Comparison of ENCODE assay signal across 23 cellular contexts in the genomic region with DNA sequence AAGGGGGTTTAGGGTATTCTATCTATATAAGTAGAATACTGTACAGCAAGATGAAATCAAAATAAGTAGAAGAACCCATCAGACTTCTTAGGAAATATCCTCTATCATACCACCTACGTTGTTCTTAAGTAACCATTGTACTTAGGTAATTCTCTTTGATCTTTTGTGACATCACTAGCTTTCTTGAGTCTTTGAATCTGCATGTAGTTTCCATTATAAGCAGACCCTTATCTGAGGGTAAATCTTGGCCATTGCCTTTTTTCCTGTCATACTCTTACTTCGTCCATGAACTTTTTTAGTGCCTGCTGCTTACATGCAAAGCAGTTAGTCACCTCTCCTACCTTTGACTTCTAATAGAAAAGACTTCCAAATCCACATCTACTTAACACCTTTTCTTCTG. TPM values are rescaled to one million over a fixed set of nuclear protein-coding genes. Genes with fewer than 3 reads are reported as not detected.
DNase-seq lines count a peak whose midpoint lies in the region; ATAC-seq and TF ChIP-seq lines count a peak whose summit lies in the region.
"Had no signal": no experiment of that assay in that cellular context is flagged by ENCODE, and none has a peak within 500 bp of the region (broad histone marks: within the 10 kb centered on the region; RNA-seq: fewer than 3 reads in every experiment).

No MANE protein-coding gene starts in this region.

- no peaks in the 10 kb centered on the region for H3K9me3 Mint-ChIP-seq in CD4-positive, alpha-beta T cell
- no peaks in the 10 kb centered on the region for H3K9me3 Mint-ChIP-seq in GM23338
- no peaks in the 10 kb centered on the region for H3K9me3 Mint-ChIP-seq in activated naive CD8-positive, alpha-beta T cell treated with anti-CD3 and anti-CD28 coated beads for 36 hours
- no peaks in the 10 kb centered on the region for H3K9me3 Mint-ChIP-seq in naive thymus-derived CD8-positive, alpha-beta T cell
- H3K9me3 Mint-ChIP-seq: CD14-positive monocyte; dendritic cell treated with granulocyte-macrophage colony-stimulating factor and Interleukin-4, amounts not matched to agents 40 ng/mL and 50 ng/mL, for 4 days; nephron had no signal

- TF ChIP-seq CTCF in CD4-positive, alpha-beta T cell (IDR thresholded peaks at IDR 0.05) = no peak
- TF ChIP-seq CTCF in GM23338 (conservative IDR thresholded peaks at IDR 0.05; ENCODE audit: low read depth in 2 of 2) = no peak

- no peaks in the 10 kb centered on the region for H3K27me3 Mint-ChIP-seq in CD4-positive, alpha-beta T cell
- peaks cover 3% of the 10 kb centered on the region for H3K27me3 Mint-ChIP-seq in GM23338 (ENCODE audit: insufficient read depth, low read depth, poor library complexity)
- H3K27me3 Mint-ChIP-seq in activated naive CD8-positive, alpha-beta T cell treated with anti-CD3 and anti-CD28 coated beads for 36 hours = no peaks in the 10 kb centered on the region
- H3K27me3 Mint-ChIP-seq in naive thymus-derived CD8-positive, alpha-beta T cell = no peaks in the 10 kb centered on the region
- H3K27me3 Mint-ChIP-seq: dendritic cell treated with granulocyte-macrophage colony-stimulating factor and Interleukin-4, amounts not matched to agents 40 ng/mL and 50 ng/mL, for 4 days had no signal

- DNase-seq in CD4-positive, alpha-beta T cell = no peak
- DNase-seq in GM23338 (ENCODE audit: low spot score) (no peak), HuH-7.5 (ENCODE audit: low spot score) (no peak), T-helper 9 cell (no peak)
- no peak for DNase-seq in activated naive CD8-positive, alpha-beta T cell treated with anti-CD3 and anti-CD28 coated beads for 36 hours
- DNase-seq in naive thymus-derived CD8-positive, alpha-beta T cell = peak in 1 of 10 donors; percentile 7
- DNase-seq: activated effector memory CD4-positive, alpha-beta T cell treated with anti-CD3 and anti-CD28 coated beads, Interleukin-2, amount 50 U/mL, for 16 hours; amniotic stem cell; GF-D8; heart left ventricle; IMR-90; left colon; mesenchymal stem cell; NCI-H1417 treated with DMSO at 0.1 percent for 48 hours; NCI-H510A; sigmoid colon had no signal

- peak; percentile 41 for ATAC-seq in CD4-positive, alpha-beta T cell (ENCODE audit: poor library complexity)
- ATAC-seq in GM23338 (no peak), SK-N-SH treated with all-trans-retinoic acid at 6 μM for 48 hours (no peak)
- peak; percentile 49 to 66 for ATAC-seq in naive thymus-derived CD8-positive, alpha-beta T cell
- ATAC-seq: left colon had no signal

- H3K4me3 ChIP-seq in GM23338 = no peak overlapping the region
- H3K4me3 ChIP-seq: HAP-1, heart left ventricle, sigmoid colon, SJSA1 had no signal

- CTCF ChIA-PET in CD4-positive, alpha-beta T cell (lab: Charles Lee) = interaction anchor here (1.0 to 1.9 kb wide), 2 partner anchors 9 to 15 kb away, joined by 4 read pairs; no protein-coding TSS in a partner anchor

- no peak overlapping the region for H2AFZ ChIP-seq in GM23338
- H2AFZ ChIP-seq: parathyroid adenoma had no signal

- H3K27ac ChIP-seq in CD4-positive, alpha-beta T cell (ENCODE audit: low read depth, low read length) = no peak overlapping the region
- H3K27ac ChIP-seq in GM23338 (ENCODE audit: low read depth) = no peak overlapping the region
- H3K27ac ChIP-seq: heart left ventricle, parathyroid adenoma, sigmoid colon, SJSA1 had no signal

- H4K20me1 ChIP-seq in GM23338 (replicated peaks; ENCODE audit: insufficient read depth) = peaks cover 74% of the 10 kb centered on the region

- H3K27ac Mint-ChIP-seq in CD4-positive, alpha-beta T cell = peak overlapping the region; percentile 8
- peak overlapping the region; percentile 24; the same call in 1 of the 2 replicates for H3K27ac Mint-ChIP-seq in GM23338
- peak overlapping the region; percentile 2 for H3K27ac Mint-ChIP-seq in activated naive CD8-positive, alpha-beta T cell treated with anti-CD3 and anti-CD28 coated beads for 36 hours
- peak overlapping the region in 9 of 10 donors; percentile 7 to 76 (median 43) for H3K27ac Mint-ChIP-seq in naive thymus-derived CD8-positive, alpha-beta T cell
- H3K27ac Mint-ChIP-seq: dendritic cell treated with granulocyte-macrophage colony-stimulating factor and Interleukin-4, amounts not matched to agents 40 ng/mL and 50 ng/mL, for 4 days had no signal

- intact Hi-C loops in CD4-positive, alpha-beta T cell (cut with DNase I, micrococcal nuclease) = no loop called here

- peaks cover 90% of the 10 kb centered on the region for H3K36me3 Mint-ChIP-seq in CD4-positive, alpha-beta T cell (ENCODE audit: low read depth)
- H3K36me3 Mint-ChIP-seq in GM23338 (ENCODE audit: low read depth) = peaks cover 34% of the 10 kb centered on the region
- H3K36me3 Mint-ChIP-seq in activated naive CD8-positive, alpha-beta T cell treated with anti-CD3 and anti-CD28 coated beads for 36 hours = peaks cover 54% of the 10 kb centered on the region
- peaks cover 3 to 83% (median 19%) of the 10 kb centered on the region in 3 donors for H3K36me3 Mint-ChIP-seq in naive thymus-derived CD8-positive, alpha-beta T cell

- peaks cover 85% of the 10 kb centered on the region for H3K4me1 Mint-ChIP-seq in CD4-positive, alpha-beta T cell (ENCODE audit: low read depth)
- peaks cover 52% of the 10 kb centered on the region for H3K4me1 Mint-ChIP-seq in GM23338
- H3K4me1 Mint-ChIP-seq in activated naive CD8-positive, alpha-beta T cell treated with anti-CD3 and anti-CD28 coated beads for 36 hours = peaks cover 60% of the 10 kb centered on the region
- H3K4me1 Mint-ChIP-seq in naive thymus-derived CD8-positive, alpha-beta T cell = peaks cover 32 to 79% (median 73%) of the 10 kb centered on the region in 4 donors

- H3K4me3 Mint-ChIP-seq in CD4-positive, alpha-beta T cell = no peak overlapping the region
- H3K4me3 Mint-ChIP-seq in GM23338 = no peak overlapping the region
- H3K4me3 Mint-ChIP-seq in activated naive CD8-positive, alpha-beta T cell treated with anti-CD3 and anti-CD28 coated beads for 36 hours = no peak overlapping the region
- H3K4me3 Mint-ChIP-seq in naive thymus-derived CD8-positive, alpha-beta T cell = peak overlapping the region in 6 of 10 donors; percentile 1 to 51 (median 12)
- H3K4me3 Mint-ChIP-seq: CD14-positive monocyte; dendritic cell treated with granulocyte-macrophage colony-stimulating factor and Interleukin-4, amounts not matched to agents 40 ng/mL and 50 ng/mL, for 4 days; nephron had no signal

- POLR2A ChIA-PET in CD4-positive, alpha-beta T cell (lab: Charles Lee) = no interaction called here
- POLR2A ChIA-PET in naive thymus-derived CD8-positive, alpha-beta T cell (lab: Charles Lee) = no interaction called here

- no peak overlapping the region for H3K4me2 ChIP-seq in GM23338

- H3F3A ChIP-seq in GM23338 (replicated peaks; ENCODE audit: low read depth) = no peaks in the 10 kb centered on the region

- no peaks in the 10 kb centered on the region for H3K9me3 ChIP-seq in CD4-positive, alpha-beta T cell (ENCODE audit: control insufficient read depth, low read length)
- H3K9me3 ChIP-seq: HAP-1, heart left ventricle, sigmoid colon, SJSA1 had no signal

- H3K4me1 ChIP-seq in GM23338 (ENCODE audit: insufficient read depth) = peaks cover 46% of the 10 kb centered on the region
- H3K4me1 ChIP-seq: parathyroid adenoma, SJSA1 had no signal

- no peaks in the 10 kb centered on the region for H3K9me2 ChIP-seq in GM23338 (ENCODE audit: insufficient read depth)

- peaks cover 100% of the 10 kb centered on the region for H3K79me2 ChIP-seq in GM23338 (replicated peaks; ENCODE audit: insufficient read depth)

- H3K27me3 ChIP-seq in CD4-positive, alpha-beta T cell (ENCODE audit: control insufficient read depth, insufficient read depth, low read length) = no peaks in the 10 kb centered on the region
- no peaks in the 10 kb centered on the region for H3K27me3 ChIP-seq in GM23338 (ENCODE audit: insufficient read depth)
- H3K27me3 ChIP-seq: heart left ventricle, sigmoid colon, SJSA1 had no signal

- H3K36me3 ChIP-seq in GM23338 (ENCODE audit: insufficient read depth) = peaks cover 18% of the 10 kb centered on the region; the same call in 1 of the 2 replicates

TF ChIP-seq in GM23338, 12 proteins besides CTCF, POLR2A, EP300 and RAD21 (continues in another document):
- TF ChIP-seq EZH2phosphoT487 (IDR thresholded peaks at IDR 0.05; ENCODE audit: unreplicated experiment) = no peak
- no peak for TF ChIP-seq JUNB (IDR thresholded peaks at IDR 0.05; ENCODE audit: unreplicated experiment)
- TF ChIP-seq ZNF331 (CRISPR knock-in tag; IDR thresholded peaks at IDR 0.05; ENCODE audit: low read depth) = no peak
- no peak for TF ChIP-seq EZH2 (IDR thresholded peaks at IDR 0.05; ENCODE audit: low read depth, unreplicated experiment)
- TF ChIP-seq ZNF114 (CRISPR knock-in tag; IDR thresholded peaks at IDR 0.05) = no peak
- TF ChIP-seq NANOG (IDR thresholded peaks at IDR 0.05; ENCODE audit: borderline replicate concordance) = no peak

TF ChIP-seq in SK-N-SH treated with all-trans-retinoic acid at 6 μM for 48 hours, 23 proteins besides CTCF, POLR2A, EP300 and RAD21 (continues in another document):
- TF ChIP-seq CSRNP3 (CRISPR knock-in tag; IDR thresholded peaks at IDR 0.05) (no peak), RARB (CRISPR knock-in tag; IDR thresholded peaks at IDR 0.05) (no peak), TOX (CRISPR knock-in tag; IDR thresholded peaks at IDR 0.05; ENCODE audit: borderline replicate concordance) (no peak)

RNA-seq across cellular contexts. Expression of gene WAC, which starts 49.0 kb away (rescaled TPM):
- 100 to 1,000 TPM; 169 to 177 TPM for total RNA-seq in CD4-positive, alpha-beta T cell
- 106 and 116 TPM in 2 replicates for total RNA-seq in GM23338 (2014; rRNA removed; shearing (Covaris generic))
- polyA plus RNA-seq in GM23338 (2016; fragmentation: Nextera tagmentation; extraction: Ambion mirVana) = 52.8 and 59.4 TPM in 2 replicates
- 100 to 1,000 TPM; 123 to 126 TPM for total RNA-seq in activated naive CD8-positive, alpha-beta T cell treated with anti-CD3 and anti-CD28 coated beads for 36 hours
- 100 to 1,000 TPM; 206 to 213 TPM for total RNA-seq in naive thymus-derived CD8-positive, alpha-beta T cell
- 100 to 1,000 TPM in 1 of 3 donors, 10 to 100 TPM in 2; 84.2 to 108 (median 92.2) TPM for polyA plus RNA-seq in naive thymus-derived CD8-positive, alpha-beta T cell

Comparison
In these comparisons a context has a peak if more than half of its experiments do, and no peak if none do; other contexts are left out.
1. ATAC-seq: peak in CD4-positive, alpha-beta T cell (single experiment) and naive thymus-derived CD8-positive, alpha-beta T cell (2 of 2); none in GM23338 (single experiment) and SK-N-SH treated with all-trans-retinoic acid at 6 μM for 48 hours (single experiment).
2. H3K4me3 Mint-ChIP-seq: peak in naive thymus-derived CD8-positive, alpha-beta T cell (6 of 10); none in CD4-positive, alpha-beta T cell (single experiment), GM23338 (single experiment) and activated naive CD8-positive, alpha-beta T cell treated with anti-CD3 and anti-CD28 coated beads for 36 hours (single experiment).
3. Peak in every context shown above with its lines, with median percentiles within 50 percentile points of each other: H3K27ac Mint-ChIP-seq.